In the genomic region with DNA sequence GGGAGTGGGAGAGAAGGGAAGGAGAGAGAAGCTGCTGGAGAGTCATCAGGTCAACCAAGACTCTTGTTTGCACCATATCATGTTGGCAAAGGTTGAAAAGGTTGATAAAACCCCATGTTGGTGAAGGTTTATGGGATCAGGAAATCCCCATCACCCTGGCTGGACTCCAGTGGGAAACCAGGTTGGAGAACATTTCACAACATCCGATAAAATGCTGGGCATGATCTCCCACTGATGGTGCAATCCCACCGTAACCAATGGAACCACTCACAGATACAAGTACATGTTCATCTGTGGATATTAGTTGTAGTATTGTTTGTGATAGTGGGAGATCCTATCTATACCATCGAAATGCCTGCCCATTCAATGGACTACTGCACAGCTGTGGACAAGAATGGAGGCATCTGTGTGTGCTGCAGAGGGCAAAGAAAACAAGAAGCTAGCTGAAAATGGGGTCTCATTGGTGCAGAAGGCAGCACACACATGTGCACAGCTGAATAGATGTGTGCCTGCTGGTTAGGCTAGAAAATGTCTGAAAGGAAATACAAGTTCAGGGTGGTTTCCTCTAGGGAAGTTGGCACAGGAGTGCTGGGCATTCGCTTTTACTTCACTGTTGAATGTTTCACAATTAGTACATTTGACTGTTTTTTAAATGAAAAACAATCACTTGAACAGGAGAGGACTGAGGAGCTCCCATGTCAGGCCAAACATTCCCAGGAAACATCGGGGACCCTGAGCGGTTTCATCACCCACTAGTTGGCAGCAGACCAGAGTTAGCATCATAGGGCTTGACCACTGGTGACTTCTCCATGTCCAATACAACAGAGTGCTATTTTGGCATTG, we compare ENCODE assay signal across 1 cellular context.
TF ChIP-seq lines count a peak whose summit lies in the region.

No MANE protein-coding gene starts in this region.

TF ChIP-seq in endothelial cell of umbilical vein, 7 proteins besides CTCF, POLR2A, EP300 and RAD21 (continued from another document):
- TF ChIP-seq FOS (IDR thresholded peaks at IDR 0.05; ENCODE audit: borderline replicate concordance, insufficient read depth, low read length) (no peak), MYC (IDR thresholded peaks at IDR 0.05; ENCODE audit: low read depth, low read length) (no peak), EZH2 (IDR thresholded peaks at IDR 0.05; ENCODE audit: borderline replicate concordance, low read depth, low read length, severe bottlenecking) (no peak), GATA2 (IDR thresholded peaks at IDR 0.05; ENCODE audit: insufficient read depth, insufficient read length, low read depth, low read length) (no peak), JUN (IDR thresholded peaks at IDR 0.05; ENCODE audit: borderline replicate concordance, insufficient read depth, insufficient read length, low read depth) (no peak)
- TF ChIP-seq, protein P1, sequence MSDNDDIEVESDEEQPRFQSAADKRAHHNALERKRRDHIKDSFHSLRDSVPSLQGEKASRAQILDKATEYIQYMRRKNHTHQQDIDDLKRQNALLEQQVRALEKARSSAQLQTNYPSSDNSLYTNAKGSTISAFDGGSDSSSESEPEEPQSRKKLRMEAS (IDR thresholded peaks at IDR 0.05; ENCODE audit: insufficient read depth, insufficient read length) = no peak
